Comparison of ENCODE assay signal across 9 cellular contexts in the genomic region with DNA sequence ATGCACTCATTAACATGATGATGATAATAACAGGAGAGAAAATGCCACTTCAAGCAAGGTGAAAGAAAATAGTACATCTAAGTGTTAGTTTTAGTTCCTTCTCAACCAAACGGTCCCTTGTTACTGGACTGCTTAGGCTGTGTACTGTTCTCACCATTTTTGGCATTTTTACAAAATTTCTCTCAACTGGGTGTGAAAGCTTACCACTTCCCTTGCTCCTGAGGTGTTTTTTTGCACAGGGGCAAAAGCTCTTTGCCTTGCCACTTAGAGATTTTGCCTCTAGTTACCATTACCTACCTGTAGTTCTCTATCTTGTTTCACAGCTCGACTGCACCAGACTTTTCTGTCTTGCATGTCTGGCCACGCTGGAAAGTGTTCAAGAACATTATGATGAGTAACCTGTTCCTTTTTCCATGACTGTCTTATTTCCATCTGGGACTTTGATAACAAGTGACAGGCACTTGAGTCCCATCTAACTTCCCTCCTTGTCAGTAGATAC. TPM values are rescaled to one million over a fixed set of nuclear protein-coding genes. Genes with fewer than 3 reads are reported as not detected.
DNase-seq lines count a peak whose midpoint lies in the region; ATAC-seq and TF ChIP-seq lines count a peak whose summit lies in the region.
"Had no signal": no experiment of that assay in that cellular context is flagged by ENCODE, and none has a peak within 500 bp of the region (broad histone marks: within the 10 kb centered on the region; RNA-seq: fewer than 3 reads in every experiment).

No MANE protein-coding gene starts in this region.

- H3K36me3 ChIP-seq in RWPE2 (ENCODE audit: low read depth) (no peaks in the 10 kb centered on the region), gastroesophageal sphincter (no peaks in the 10 kb centered on the region)

- no peaks in the 10 kb centered on the region for H3K9me3 ChIP-seq in RWPE2 (ENCODE audit: severe bottlenecking)
- H3K9me3 ChIP-seq in gastroesophageal sphincter = no peaks in the 10 kb centered on the region

- intact Hi-C loops in CD14-positive monocyte (cut with micrococcal nuclease) = no loop called here

- peak; percentile 48 for ATAC-seq in activated CD8-positive, alpha-beta memory T cell treated with anti-CD3 and anti-CD28 coated beads, Interleukin-2, amount 10 ng/mL, durations not matched to agents 7 days and 5 days
- ATAC-seq in HG02870 (IDR thresholded peaks at IDR 0.05; ENCODE audit: unreplicated experiment) (peak; percentile 44), RWPE2 (ENCODE audit: low read depth) (0 out of 3 replicates have a peak, but pooled peaks have one; percentile 24), gastroesophageal sphincter (no peak)

- H3K27ac Mint-ChIP-seq in activated CD8-positive, alpha-beta memory T cell treated with anti-CD3 and anti-CD28 coated beads, Interleukin-2, amount 10 ng/mL, durations not matched to agents 7 days and 5 days = peak overlapping the region; percentile 85
- H3K27ac Mint-ChIP-seq in CD14-positive monocyte = peak overlapping the region in 1 of 7 donors; percentile 70

- H3K4me1 Mint-ChIP-seq in activated CD8-positive, alpha-beta memory T cell treated with anti-CD3 and anti-CD28 coated beads, Interleukin-2, amount 10 ng/mL, durations not matched to agents 7 days and 5 days = peaks cover 80% of the 10 kb centered on the region
- H3K4me1 Mint-ChIP-seq in CD14-positive monocyte = peaks cover 62% of the 10 kb centered on the region

- no peaks in the 10 kb centered on the region for H3K27me3 Mint-ChIP-seq in activated CD8-positive, alpha-beta memory T cell treated with anti-CD3 and anti-CD28 coated beads, Interleukin-2, amount 10 ng/mL, durations not matched to agents 7 days and 5 days
- H3K27me3 Mint-ChIP-seq in CD14-positive monocyte (ENCODE audit: low read depth in 3 of 3) = no peaks in the 10 kb centered on the region

- no peak for TF ChIP-seq EP300 in gastroesophageal sphincter (IDR thresholded peaks at IDR 0.05)

- H3K4me1 ChIP-seq in RWPE2 (ENCODE audit: insufficient read depth, poor library complexity, severe bottlenecking) = peaks cover 29% of the 10 kb centered on the region
- peaks cover 16 to 70% (median 18%) of the 10 kb centered on the region in 3 donors for H3K4me1 ChIP-seq in gastroesophageal sphincter

- no peaks in the 10 kb centered on the region for H3K9me3 Mint-ChIP-seq in activated CD8-positive, alpha-beta memory T cell treated with anti-CD3 and anti-CD28 coated beads, Interleukin-2, amount 10 ng/mL, durations not matched to agents 7 days and 5 days (ENCODE audit: low read depth)
- H3K9me3 Mint-ChIP-seq in CD14-positive monocyte = no peaks in the 10 kb centered on the region

- H3K36me3 Mint-ChIP-seq in activated CD8-positive, alpha-beta memory T cell treated with anti-CD3 and anti-CD28 coated beads, Interleukin-2, amount 10 ng/mL, durations not matched to agents 7 days and 5 days = peaks cover 7% of the 10 kb centered on the region
- peaks cover 0 to 3% of the 10 kb centered on the region in 2 donors for H3K36me3 Mint-ChIP-seq in CD14-positive monocyte

- H3K4me3 Mint-ChIP-seq in activated CD8-positive, alpha-beta memory T cell treated with anti-CD3 and anti-CD28 coated beads, Interleukin-2, amount 10 ng/mL, durations not matched to agents 7 days and 5 days = peak overlapping the region; percentile 53
- no peak overlapping the region for H3K4me3 Mint-ChIP-seq in CD14-positive monocyte

- TF ChIP-seq CTCF in RWPE2 (IDR thresholded peaks at IDR 0.05; ENCODE audit: poor library complexity, severe bottlenecking) = no peak
- TF ChIP-seq CTCF in fibroblast of mammary gland (conservative IDR thresholded peaks at IDR 0.05; ENCODE audit: control insufficient read depth, insufficient read depth, low read depth, low read length) = no peak
- TF ChIP-seq CTCF in CD14-positive monocyte (IDR thresholded peaks at IDR 0.05) = no peak
- no peak for TF ChIP-seq CTCF in gastroesophageal sphincter (IDR thresholded peaks at IDR 0.05)

- CTCF ChIA-PET in activated CD8-positive, alpha-beta memory T cell treated with anti-CD3 and anti-CD28 coated beads, Interleukin-2, amount 10 ng/mL, durations not matched to agents 7 days and 5 days (lab: Charles Lee) = interaction anchor here (1.5 to 2.1 kb wide), 3 partner anchors 9 to 19 kb away, joined by 4 to 8 read pairs (median 7); no protein-coding TSS in a partner anchor

- peak overlapping the region; percentile 77 for H3K27ac ChIP-seq in RWPE2 (ENCODE audit: poor library complexity, severe bottlenecking)
- no peak overlapping the region for H3K27ac ChIP-seq in gastroesophageal sphincter
- H3K27ac ChIP-seq: parathyroid adenoma had no signal

- DNase-seq in activated CD8-positive, alpha-beta memory T cell treated with anti-CD3 and anti-CD28 coated beads, Interleukin-2, amount 10 ng/mL, durations not matched to agents 7 days and 5 days = peak; percentile 55
- DNase-seq in activated CD8-positive, alpha-beta memory T cell treated with anti-CD3 and anti-CD28 coated beads for 24 hours = no peak
- DNase-seq in RWPE2 (ENCODE audit: low spot score) (no peak), fibroblast of mammary gland (ENCODE audit: low read depth) (peak; percentile 62), CD14-positive monocyte (ENCODE audit: low spot score) (no peak), amygdala (lab: John Stamatoyannopoulos, UW) (no peak)

- WGBS in gastroesophageal sphincter (ENCODE audit: low coverage in 1 of 2), 2 donors = 34 to 52% methylated on average over 3 of the region's 3 CpGs

- H3K4me3 ChIP-seq in RWPE2 (ENCODE audit: severe bottlenecking) = no peak overlapping the region
- no peak overlapping the region for H3K4me3 ChIP-seq in fibroblast of mammary gland (ENCODE audit: control insufficient read depth, low read depth, low read length)
- H3K4me3 ChIP-seq in gastroesophageal sphincter = no peak overlapping the region

- TF ChIP-seq POLR2A in gastroesophageal sphincter (IDR thresholded peaks at IDR 0.05) = no peak

- H3K27me3 ChIP-seq in RWPE2 (ENCODE audit: insufficient read depth, poor library complexity, severe bottlenecking) = no peaks in the 10 kb centered on the region
- no peaks in the 10 kb centered on the region for H3K27me3 ChIP-seq in gastroesophageal sphincter

RNA-seq across cellular contexts. Expression of gene NEK7, which starts 10.7 kb away (rescaled TPM):
- 10 to 100 TPM; 71.4 to 77.4 TPM for total RNA-seq in activated CD8-positive, alpha-beta memory T cell treated with anti-CD3 and anti-CD28 coated beads, Interleukin-2, amount 10 ng/mL, durations not matched to agents 7 days and 5 days
- polyA plus RNA-seq in CD14-positive monocyte = 10 to 100 TPM; 46.5 to 50.1 TPM
- total RNA-seq in gastroesophageal sphincter = 100 to 1,000 TPM; 114 to 250 (median 181) TPM

Comparison
In these comparisons a context has a peak if more than half of its experiments do, and no peak if none do; other contexts are left out.
1. DNase-seq: peak in activated CD8-positive, alpha-beta memory T cell treated with anti-CD3 and anti-CD28 coated beads, Interleukin-2, amount 10 ng/mL, durations not matched to agents 7 days and 5 days (single experiment) and fibroblast of mammary gland (single experiment); none in activated CD8-positive, alpha-beta memory T cell treated with anti-CD3 and anti-CD28 coated beads for 24 hours (single experiment), RWPE2 (single experiment), CD14-positive monocyte (single experiment) and amygdala (0 of 56).